In genomic region chr17:39753514-39754160, GRCh38 we compare ENCODE assay signal across 1 cellular context.
TF ChIP-seq lines count a peak whose summit lies in the region.

No MANE protein-coding gene starts in this region.

TF ChIP-seq in H1, 55 proteins besides CTCF, POLR2A, EP300 and RAD21 (continued from another document):
- TF ChIP-seq USF2 (IDR thresholded peaks at IDR 0.05; ENCODE audit: low read length) (no peak), ASH2L (IDR thresholded peaks at IDR 0.05; ENCODE audit: low read length) (no peak), CHD2 (IDR thresholded peaks at IDR 0.05; ENCODE audit: low read length) (no peak), CBX8 (IDR thresholded peaks at IDR 0.05; ENCODE audit: borderline replicate concordance, low read depth, low read length) (no peak), HDAC2 (IDR thresholded peaks at IDR 0.05; ENCODE audit: borderline replicate concordance in 1 of 2, low read depth in 2 of 2, low read length in 2 of 2) (0 out of 4 replicates have a peak, but pooled peaks of 1 of the 2 experiments have one; percentile 68), CBX5 (IDR thresholded peaks at IDR 0.05; ENCODE audit: low read depth, low read length) (no peak), SUZ12 (IDR thresholded peaks at IDR 0.05; ENCODE audit: low read length) (peak; percentile 42; the same call in 1 of the 2 replicates), MAX (IDR thresholded peaks at IDR 0.05) (peak; percentile 79), ZNF274 (IDR thresholded peaks at IDR 0.05; ENCODE audit: borderline replicate concordance, extremely low read depth, low read length) (no peak)
